Comparison of ENCODE assay signal across 1 cellular context in the genomic region with DNA sequence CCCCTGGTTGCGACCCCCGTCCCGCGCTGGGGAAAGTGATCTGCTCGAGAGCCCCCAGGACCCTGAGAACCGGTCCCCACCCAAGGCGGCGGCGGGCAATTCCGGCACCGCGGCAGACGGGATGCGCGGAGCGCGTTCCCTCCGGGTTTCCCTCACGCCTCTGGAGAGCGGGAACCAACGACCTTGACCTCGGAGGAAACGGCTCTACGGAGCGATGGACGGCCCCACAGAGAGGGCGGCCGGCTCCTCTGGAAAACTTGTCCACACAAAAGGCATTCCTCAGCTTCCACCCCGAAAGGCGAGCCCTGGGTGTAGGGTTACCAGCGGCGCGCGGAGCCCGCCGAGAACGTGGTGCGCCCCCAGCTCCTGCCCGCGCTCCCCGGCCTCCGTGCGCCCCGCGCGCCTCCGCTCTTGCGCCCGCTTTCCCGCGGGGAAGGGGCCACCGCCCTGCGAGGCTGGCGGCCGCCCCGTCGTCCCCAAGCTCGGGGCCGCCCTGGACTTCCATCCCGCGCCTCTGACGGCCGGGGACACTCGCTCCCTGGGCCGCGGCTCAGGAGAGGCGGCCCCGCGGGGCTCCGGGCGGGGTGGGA.
TF ChIP-seq lines count a peak whose summit lies in the region.

No MANE protein-coding gene starts in this region.

TF ChIP-seq in GM12878, 131 proteins besides CTCF, POLR2A, EP300 and RAD21 (continued from another document):
- TF ChIP-seq IKZF2 (IDR thresholded peaks at IDR 0.05) (peak; percentile 43 to 45; a peak in 3 of 4 replicates), SPI1 (IDR thresholded peaks at IDR 0.05; ENCODE audit: borderline replicate concordance, insufficient read depth, low read depth, low read length) (no peak), TBL1XR1 (IDR thresholded peaks at IDR 0.05; ENCODE audit: low read depth, low read length) (no peak), KDM1A (IDR thresholded peaks at IDR 0.05; ENCODE audit: borderline replicate concordance) (no peak), BACH1 (IDR thresholded peaks at IDR 0.05; ENCODE audit: borderline replicate concordance) (peak; percentile 37; the same call in 1 of the 2 replicates), ATF7 (IDR thresholded peaks at IDR 0.05; ENCODE audit: low read depth) (no peak), HDAC6 (IDR thresholded peaks at IDR 0.05; ENCODE audit: unreplicated experiment) (peak; percentile 97), RELB (IDR thresholded peaks at IDR 0.05; ENCODE audit: low read depth) (peak; percentile 40; the same call in 1 of the 2 replicates), GATAD2B (conservative IDR thresholded peaks at IDR 0.05; ENCODE audit: low read depth) (peak; percentile 92; the same call in 1 of the 2 replicates), ZNF687 (IDR thresholded peaks at IDR 0.05) (0 out of 2 replicates have a peak, but pooled peaks have one; percentile 38), YY1 (IDR thresholded peaks at IDR 0.05; ENCODE audit: low read depth, low read length) (no peak), CREM (IDR thresholded peaks at IDR 0.05; ENCODE audit: low read depth) (no peak), SUZ12 (IDR thresholded peaks at IDR 0.05; ENCODE audit: unreplicated experiment) (peak; percentile 90), ZNF217 (IDR thresholded peaks at IDR 0.05) (no peak), JUND (IDR thresholded peaks at IDR 0.05; ENCODE audit: low read depth, low read length) (no peak), RUNX3 (IDR thresholded peaks at IDR 0.05; ENCODE audit: low read length) (no peak), LARP7 (IDR thresholded peaks at IDR 0.05) (0 out of 2 replicates have a peak, but pooled peaks have one; percentile 1), NR2F1 (conservative IDR thresholded peaks at IDR 0.05) (peak; percentile 72; the same call in 1 of the 2 replicates), IKZF1 (conservative IDR thresholded peaks at IDR 0.05) (peak; percentile 83)
